1 cellular context compared by ENCODE assay signal in genomic region chr5:54753034-54753433, GRCh38.
TF ChIP-seq lines count a peak whose summit lies in the region.

No MANE protein-coding gene starts in this region.

TF ChIP-seq in SK-N-SH, 30 proteins besides CTCF, POLR2A, EP300 and RAD21 (continued from another document):
- no peak for TF ChIP-seq EZH2phosphoT487 (IDR thresholded peaks at IDR 0.05; ENCODE audit: borderline replicate concordance, low read depth)
TF ChIP-seq in SK-N-SH: peak in this region for 0.
